Comparison of ENCODE assay signal across 27 cellular contexts in genomic region chr2:164103271-164103670, GRCh38.
"Had no signal": no experiment of that assay in that cellular context is flagged by ENCODE, and none has a peak within 500 bp of the region (broad histone marks: within the 10 kb centered on the region; RNA-seq: fewer than 3 reads in every experiment).

No MANE protein-coding gene starts in this region.

- H3K4me3 ChIP-seq: colonic mucosa, dorsolateral prefrontal cortex, esophagus muscularis mucosa, gastrocnemius medialis, pancreas, psoas muscle, right atrium auricular region, spleen, upper lobe of left lung had no signal

- H3K36me3 ChIP-seq: colonic mucosa, esophagus muscularis mucosa, gastrocnemius medialis, pancreas, right atrium auricular region, spleen, upper lobe of left lung had no signal

- H3K4me1 ChIP-seq: colonic mucosa, esophagus muscularis mucosa, gastrocnemius medialis, pancreas, psoas muscle, right atrium auricular region, spleen, upper lobe of left lung had no signal

- DNase-seq: activated CD4-positive, alpha-beta T cell treated with anti-CD3 and anti-CD28 coated beads for 4 hours; activated CD4-positive, alpha-beta T cell treated with anti-CD3 and anti-CD28 coated beads, Interleukin-2, amount 50 U/mL, for 48 hours; activated CD4-positive, CD25-positive, alpha-beta regulatory T cell; activated CD8-positive, alpha-beta memory T cell treated with anti-CD3 and anti-CD28 coated beads, Interleukin-2, amount 50 U/mL, for 48 hours; activated naive CD4-positive, alpha-beta T cell; activated naive CD8-positive, alpha-beta T cell treated with anti-CD3 and anti-CD28 coated beads for 36 hours; activated T-cell treated with anti-CD3 and anti-CD28 coated beads, Interleukin-2, amount 50 U/mL, for 4 hours; central memory CD4-positive, alpha-beta T cell; colonic mucosa; dorsolateral prefrontal cortex; effector memory CD8-positive, alpha-beta T cell; gastrocnemius medialis; head of caudate nucleus; hypothalamus; left ventricle myocardium superior; mammary epithelial cell; midbrain; natural killer cell; pancreas; psoas muscle; spleen; stimulated activated CD4-positive, alpha-beta T cell treated with anti-CD3 and anti-CD28 coated beads, Interleukin-4, amount 100 ng/mL, for 1 hour; stimulated activated naive CD4-positive, alpha-beta T cell treated with Interleukin-2 at 50 U/mL for 16 hours; T-helper 1 cell; upper lobe of left lung had no signal

- H3K27ac ChIP-seq: colonic mucosa, dorsolateral prefrontal cortex, esophagus muscularis mucosa, gastrocnemius medialis, pancreas, psoas muscle, right atrium auricular region, spleen, upper lobe of left lung had no signal

- ATAC-seq: activated T-cell treated with anti-CD3 and anti-CD28 coated beads, Interleukin-2, amount 50 U/mL, for 4 hours; effector memory CD8-positive, alpha-beta T cell; gastrocnemius medialis; left ventricle myocardium superior; natural killer cell; pancreas; psoas muscle had no signal

- H3K27me3 ChIP-seq: colonic mucosa, esophagus muscularis mucosa, gastrocnemius medialis, pancreas, right atrium auricular region, spleen, upper lobe of left lung had no signal
